ENCODE assay signal across 1 cellular context in the genomic region with DNA sequence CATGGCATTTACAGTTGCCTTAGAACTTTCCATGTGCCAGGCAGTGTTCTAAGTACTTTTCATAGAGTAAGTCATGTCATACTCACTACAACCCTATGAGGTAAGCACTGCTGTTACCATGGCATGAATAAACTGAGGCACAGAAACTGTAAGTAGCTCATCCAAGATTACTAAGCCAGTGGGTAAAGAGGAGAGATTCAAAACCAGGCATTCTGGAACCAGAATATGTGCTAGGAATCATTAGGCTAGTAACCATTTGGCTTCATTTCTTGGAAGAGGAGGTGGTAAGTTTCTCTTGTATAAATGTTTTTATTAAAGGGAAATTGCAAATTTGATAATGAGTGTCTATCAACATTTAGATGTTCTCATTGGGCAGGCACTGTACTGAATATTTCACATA.
TF ChIP-seq lines count a peak whose summit lies in the region.

No MANE protein-coding gene starts in this region.

TF ChIP-seq in H1, 55 proteins besides CTCF, POLR2A, EP300 and RAD21:
- TF ChIP-seq GABPA (IDR thresholded peaks at IDR 0.05; ENCODE audit: borderline replicate concordance, insufficient read depth, low read length) = no peak
- TF ChIP-seq, protein P1, sequence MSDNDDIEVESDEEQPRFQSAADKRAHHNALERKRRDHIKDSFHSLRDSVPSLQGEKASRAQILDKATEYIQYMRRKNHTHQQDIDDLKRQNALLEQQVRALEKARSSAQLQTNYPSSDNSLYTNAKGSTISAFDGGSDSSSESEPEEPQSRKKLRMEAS (IDR thresholded peaks at IDR 0.05) = no peak
- peak; percentile 89 for TF ChIP-seq SP1 (IDR thresholded peaks at IDR 0.05; ENCODE audit: low read depth, low read length)
